8 cellular contexts compared by ENCODE assay signal in genomic region chr2:206085742-206086445, GRCh38. TPM values are rescaled to one million over a fixed set of nuclear protein-coding genes. Genes with fewer than 3 reads are reported as not detected.
DNase-seq lines count a peak whose midpoint lies in the region; ATAC-seq and TF ChIP-seq lines count a peak whose summit lies in the region.

A gene with protein sequence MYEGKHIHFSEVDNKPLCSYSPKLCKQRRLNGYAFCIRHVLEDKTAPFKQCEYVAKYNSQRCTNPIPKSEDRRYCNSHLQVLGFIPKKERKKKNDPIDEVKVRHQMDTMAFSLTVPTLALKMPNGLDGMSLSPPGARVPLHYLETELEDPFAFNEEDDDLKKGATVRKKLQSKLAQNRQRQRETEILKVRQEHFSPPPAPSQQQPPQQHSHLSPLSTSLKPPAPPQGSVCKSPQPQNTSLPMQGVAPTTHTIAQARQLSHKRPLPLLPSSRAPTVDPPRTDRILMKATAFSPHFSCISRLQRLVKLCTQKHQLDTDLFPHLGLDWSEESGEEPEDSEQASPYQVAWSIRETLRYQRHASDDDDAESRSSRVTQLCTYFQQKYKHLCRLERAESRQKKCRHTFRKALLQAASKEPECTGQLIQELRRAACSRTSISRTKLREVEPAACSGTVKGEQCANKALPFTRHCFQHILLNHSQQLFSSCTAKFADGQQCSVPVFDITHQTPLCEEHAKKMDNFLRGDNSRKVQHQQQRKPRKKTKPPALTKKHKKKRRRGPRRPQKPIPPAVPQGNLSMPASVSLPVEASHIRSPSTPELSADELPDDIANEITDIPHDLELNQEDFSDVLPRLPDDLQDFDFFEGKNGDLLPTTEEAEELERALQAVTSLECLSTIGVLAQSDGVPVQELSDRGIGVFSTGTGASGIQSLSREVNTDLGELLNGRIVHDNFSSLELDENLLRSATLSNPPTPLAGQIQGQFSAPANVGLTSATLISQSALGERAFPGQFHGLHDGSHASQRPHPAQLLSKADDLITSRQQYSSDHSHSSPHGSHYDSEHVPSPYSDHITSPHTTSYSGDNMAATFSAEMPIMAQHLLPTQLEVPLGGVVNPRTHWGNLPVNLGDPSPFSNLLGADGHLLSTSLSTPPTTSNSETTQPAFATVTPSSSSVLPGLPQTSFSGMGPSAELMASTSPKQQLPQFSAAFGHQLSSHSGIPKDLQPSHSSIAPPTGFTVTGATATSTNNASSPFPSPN (minus strand): TSS chr2:206086174. CDS start chr2:206063016, 23,158 bp downstream.

- H3K27me3 ChIP-seq in SU-DHL-6 (ENCODE audit: low read length): no peaks in the 10 kb centered on the region
- no peaks in the 10 kb centered on the region for H3K27me3 ChIP-seq in heart left ventricle
- H3K27me3 ChIP-seq in upper lobe of right lung: no peaks in the 10 kb centered on the region

- peak within 1 kb of the TSS; percentile 75 for H3K9ac ChIP-seq in SU-DHL-6 (ENCODE audit: low read length)

- H3K4me1 ChIP-seq in heart left ventricle (peaks cover 0 to 37% (median 19%) of the 10 kb centered on the region in 12 donors), upper lobe of right lung (peaks cover 25% of the 10 kb centered on the region)

- peaks cover 67% of the 10 kb centered on the region for H3K79me2 ChIP-seq in SU-DHL-6 (ENCODE audit: insufficient read depth, low read length)

- DNase-seq in NB4 (ENCODE audit: low read depth) (peak; percentile 90), heart left ventricle (peak; percentile 76 to 87 (median 79)), posterior vena cava (ENCODE audit: low spot score) (peak; percentile 90), upper lobe of right lung (peak; percentile 86)
- DNase-seq in activated naive CD8-positive, alpha-beta T cell treated with anti-CD3 and anti-CD28 coated beads, Interleukin-2, amount 50 U/mL, for 16 hours (ENCODE audit: low read depth, low spot score): peak; percentile 44

- H4K20me1 ChIP-seq in SU-DHL-6 (ENCODE audit: low read depth, low read length): no peaks in the 10 kb centered on the region

- H3K4me3 ChIP-seq in NB4 (ENCODE audit: low read depth, low read length) (peak within 1 kb of the TSS; percentile 94), SU-DHL-6 (ENCODE audit: insufficient read depth, low read length, poor library complexity, severe bottlenecking) (peak within 1 kb of the TSS; percentile 91), heart left ventricle (peak within 1 kb of the TSS; percentile 72 to 95 (median 90)), upper lobe of right lung (peak within 1 kb of the TSS; percentile 77)

- ATAC-seq in HG02571 (IDR thresholded peaks at IDR 0.05; ENCODE audit: unreplicated experiment) (peak; percentile 81), heart left ventricle (peak; percentile 79 to 89 (median 86)), upper lobe of right lung (peak; percentile 92)

- peak; percentile 44 for TF ChIP-seq POLR2A in GM10847 (IDR thresholded peaks at IDR 0.05; ENCODE audit: extremely low read depth, insufficient read length)
- TF ChIP-seq POLR2A in NB4 (IDR thresholded peaks at IDR 0.05; ENCODE audit: extremely low read depth, insufficient read length): peak; percentile 48
- no peak for TF ChIP-seq POLR2A in heart left ventricle (IDR thresholded peaks at IDR 0.05)

- 0 to 1% (median 0%) methylated on average over 33 to 39 of the region's 39 CpGs for WGBS in heart left ventricle, 4 donors

- TF ChIP-seq CTCF in NB4 (IDR thresholded peaks at IDR 0.05; ENCODE audit: low read depth, low read length): peak; percentile 49
- TF ChIP-seq CTCF in SU-DHL-6 (IDR thresholded peaks at IDR 0.05; ENCODE audit: insufficient read depth, low read length, poor library complexity, severe bottlenecking): peak; percentile 44
- TF ChIP-seq CTCF in heart left ventricle (IDR thresholded peaks at IDR 0.05): peak; percentile 11 to 67 (median 46)
- peak; percentile 61 for TF ChIP-seq CTCF in upper lobe of right lung (IDR thresholded peaks at IDR 0.05)

- H2AFZ ChIP-seq in SU-DHL-6 (ENCODE audit: low read depth, low read length, severe bottlenecking): peak within 1 kb of the TSS; percentile 82

- peak within 1 kb of the TSS; percentile 93 for H3K27ac ChIP-seq in SU-DHL-6 (ENCODE audit: low read depth, low read length)
- H3K27ac ChIP-seq in heart left ventricle: peak within 1 kb of the TSS; percentile 94 to 100 (median 99)
- peak within 1 kb of the TSS; percentile 99 for H3K27ac ChIP-seq in upper lobe of right lung

- H3K9me2 ChIP-seq in SU-DHL-6 (replicated peaks; ENCODE audit: insufficient read depth, low read length): no peaks in the 10 kb centered on the region

- H3F3A ChIP-seq in SU-DHL-6 (ENCODE audit: insufficient read depth): peaks cover 19% of the 10 kb centered on the region

- H3K4me2 ChIP-seq in SU-DHL-6 (ENCODE audit: low read depth, low read length, poor library complexity, severe bottlenecking): peak within 1 kb of the TSS; percentile 96

- intact Hi-C loops in heart left ventricle (cut with DNase I): loop anchor here in 3 of 10 donors (2.0 to 5.0 kb wide), 2 partner anchors 71 to 73 kb away; partner anchors contain the start of genes EEF1B2 (in 3 of the 3) and NDUFS1 (in 3 of the 3)
- intact Hi-C loops in posterior vena cava (cut with DNase I): no loop called here
- intact Hi-C loops in upper lobe of right lung (cut with DNase I): no loop called here

- no peaks in the 10 kb centered on the region for H3K36me3 ChIP-seq in SU-DHL-6 (ENCODE audit: low read length)
- peaks cover 0 to 12% (median 4%) of the 10 kb centered on the region in 9 donors for H3K36me3 ChIP-seq in heart left ventricle
- H3K36me3 ChIP-seq in upper lobe of right lung: no peaks in the 10 kb centered on the region

- H3K9me3 ChIP-seq in SU-DHL-6 (ENCODE audit: insufficient read depth, low read length) (no peaks in the 10 kb centered on the region), heart left ventricle (no peaks in the 10 kb centered on the region), upper lobe of right lung (no peaks in the 10 kb centered on the region)

RNA-seq across cellular contexts. Expression of the gene that starts here (rescaled TPM):
- total RNA-seq in heart left ventricle: 10 to 100 TPM; 11.2 to 21.7 (median 15.5) TPM
- 1 to 10 TPM; 2.9 TPM for polyA plus RNA-seq in heart left ventricle
- total RNA-seq in posterior vena cava: 10 to 100 TPM; 21.4 to 25.2 TPM
- 29.4 TPM for total RNA-seq in upper lobe of right lung

Comparison
In these comparisons a context has a peak if more than half of its experiments do, and no peak if none do; other contexts are left out.
1. Peak in every context shown above with its lines: DNase-seq, ATAC-seq, H3K4me3 ChIP-seq and H3K27ac ChIP-seq.
2. POLR2A ChIP-seq: peak in GM10847 (single experiment) and NB4 (single experiment); none in heart left ventricle (0 of 2).